Comparison of ENCODE assay signal across 9 cellular contexts in genomic region chr4:86892639-86892965, GRCh38. TPM values are rescaled to one million over a fixed set of nuclear protein-coding genes. Genes with fewer than 3 reads are reported as not detected.
DNase-seq lines count a peak whose midpoint lies in the region; ATAC-seq and TF ChIP-seq lines count a peak whose summit lies in the region.
"Had no signal": no experiment of that assay in that cellular context is flagged by ENCODE, and none has a peak within 500 bp of the region (broad histone marks: within the 10 kb centered on the region; RNA-seq: fewer than 3 reads in every experiment).

No MANE protein-coding gene starts in this region.

- POLR2A ChIA-PET in activated CD4-positive, alpha-beta T cell treated with anti-CD3 and anti-CD28 coated beads, Interleukin-2, amount 10 ng/mL, durations not matched to agents 7 days and 5 days (lab: Charles Lee): no interaction called here

- H3K9me3 ChIP-seq in SJCRH30 (replicated peaks): no peaks in the 10 kb centered on the region
- H3K9me3 ChIP-seq in sigmoid colon: no peaks in the 10 kb centered on the region

- WGBS in sigmoid colon, 2 donors: 12 to 16% methylated on average over 13 of the region's 13 CpGs

- H3K9me3 Mint-ChIP-seq in activated CD4-positive, alpha-beta T cell treated with anti-CD3 and anti-CD28 coated beads, Interleukin-2, amount 10 ng/mL, durations not matched to agents 7 days and 5 days: no peaks in the 10 kb centered on the region
- H3K9me3 Mint-ChIP-seq: activated naive CD4-positive, alpha-beta T cell treated with anti-CD3 and anti-CD28 coated beads, Interleukin-2, amount 50 U/mL, for 72 hours had no signal

- H3K4me1 ChIP-seq in SJCRH30 (no peaks in the 10 kb centered on the region), sigmoid colon (peaks cover 0 to 15% (median 7%) of the 10 kb centered on the region in 4 donors)

- no peak for DNase-seq in activated CD4-positive, alpha-beta T cell treated with anti-CD3 and anti-CD28 coated beads, Interleukin-2, amount 10 ng/mL, durations not matched to agents 7 days and 5 days
- DNase-seq in activated CD4-positive, alpha-beta T cell treated with anti-CD3 and anti-CD28 coated beads for 48 hours: no peak
- DNase-seq in SJCRH30 (no peak), fibroblast of peridontal ligament (ENCODE audit: extremely low read depth) (peak; percentile 26), sigmoid colon (no peak), cerebellar nuclear complex (lab: John Stamatoyannopoulos, UW) (no peak), NCI-H1092 (lab: John Stamatoyannopoulos, UW) (no peak)

- no peak for ATAC-seq in GM21528 (IDR thresholded peaks at IDR 0.05; ENCODE audit: low FRiP score, unreplicated experiment)

- H3K36me3 ChIP-seq in SJCRH30 (no peaks in the 10 kb centered on the region), sigmoid colon (no peaks in the 10 kb centered on the region)

- no peaks in the 10 kb centered on the region for H3K27me3 ChIP-seq in SJCRH30
- H3K27me3 ChIP-seq in sigmoid colon: no peaks in the 10 kb centered on the region

- H3K27ac ChIP-seq in SJCRH30: peak overlapping the region; percentile 74
- H3K27ac ChIP-seq in sigmoid colon: peak overlapping the region in 3 of 4 donors; percentile 16 to 58 (median 50)

- H3K4me3 ChIP-seq in SJCRH30 (peak overlapping the region; percentile 84), sigmoid colon (peak overlapping the region; percentile 54 to 85 (median 76))

- TF ChIP-seq EP300 in sigmoid colon (IDR thresholded peaks at IDR 0.05): no peak

- H3K36me3 Mint-ChIP-seq in activated CD4-positive, alpha-beta T cell treated with anti-CD3 and anti-CD28 coated beads, Interleukin-2, amount 10 ng/mL, durations not matched to agents 7 days and 5 days (ENCODE audit: low read depth): no peaks in the 10 kb centered on the region

- peaks cover 15% of the 10 kb centered on the region for H3K4me1 Mint-ChIP-seq in activated CD4-positive, alpha-beta T cell treated with anti-CD3 and anti-CD28 coated beads, Interleukin-2, amount 10 ng/mL, durations not matched to agents 7 days and 5 days

- peaks cover 22% of the 10 kb centered on the region for H3K27me3 Mint-ChIP-seq in activated CD4-positive, alpha-beta T cell treated with anti-CD3 and anti-CD28 coated beads, Interleukin-2, amount 10 ng/mL, durations not matched to agents 7 days and 5 days

- intact Hi-C loops in sigmoid colon (cut with DNase I): no loop called here

- no peak for TF ChIP-seq CTCF in sigmoid colon (IDR thresholded peaks at IDR 0.05)

- CTCF ChIA-PET in activated CD4-positive, alpha-beta T cell treated with anti-CD3 and anti-CD28 coated beads, Interleukin-2, amount 10 ng/mL, durations not matched to agents 7 days and 5 days (lab: Charles Lee): interaction anchor here (0.8 to 0.9 kb wide), 2 partner anchors 16 to 46 kb away, joined by 3 to 9 read pairs; no protein-coding TSS in a partner anchor

- no peak for TF ChIP-seq POLR2A in sigmoid colon (IDR thresholded peaks at IDR 0.05)

- H3K27ac Mint-ChIP-seq in activated CD4-positive, alpha-beta T cell treated with anti-CD3 and anti-CD28 coated beads, Interleukin-2, amount 10 ng/mL, durations not matched to agents 7 days and 5 days: no peak overlapping the region

- peak overlapping the region; percentile 70 for H3K4me3 Mint-ChIP-seq in activated CD4-positive, alpha-beta T cell treated with anti-CD3 and anti-CD28 coated beads, Interleukin-2, amount 10 ng/mL, durations not matched to agents 7 days and 5 days

RNA-seq across cellular contexts. Expression of gene C4orf36, which starts 0.4 kb away (rescaled TPM):
- not detected for total RNA-seq in activated CD4-positive, alpha-beta T cell treated with anti-CD3 and anti-CD28 coated beads, Interleukin-2, amount 10 ng/mL, durations not matched to agents 7 days and 5 days
- 0.75 TPM in 1 of 2 replicates, not detected in the other for total RNA-seq in SJCRH30 (2014; rRNA removed; shearing (Covaris generic))
- under 1 TPM in 1 of 4 donors, not detected in 3; 0.99 TPM for total RNA-seq in sigmoid colon
- 1 to 10 TPM in 1 of 3 donors, under 1 TPM in 1, not detected in 1; 0.35 to 2.1 TPM for polyA plus RNA-seq in sigmoid colon
- total RNA-seq: activated naive CD4-positive, alpha-beta T cell treated with anti-CD3 and anti-CD28 coated beads, Interleukin-2, amount 50 U/mL, for 72 hours had no signal

RNA-seq across cellular contexts. Expression of gene AFF1, which starts 42.2 kb away (rescaled TPM):
- total RNA-seq in activated CD4-positive, alpha-beta T cell treated with anti-CD3 and anti-CD28 coated beads, Interleukin-2, amount 10 ng/mL, durations not matched to agents 7 days and 5 days: 10 to 100 TPM; 71.4 to 74.5 TPM
- 15.3 and 16.1 TPM in 2 replicates for total RNA-seq in SJCRH30 (2014; rRNA removed; shearing (Covaris generic))
- 100 to 1,000 TPM in 1 of 4 donors, 10 to 100 TPM in 3; 61.7 to 100 (median 85.4) TPM for total RNA-seq in sigmoid colon
- 10 to 100 TPM in 2 of 3 donors, 1 to 10 TPM in 1; 7.2 to 16.6 (median 10.9) TPM for polyA plus RNA-seq in sigmoid colon

RNA-seq across cellular contexts. Expression of gene SLC10A6, which starts 43.4 kb away (rescaled TPM):
- total RNA-seq in activated CD4-positive, alpha-beta T cell treated with anti-CD3 and anti-CD28 coated beads, Interleukin-2, amount 10 ng/mL, durations not matched to agents 7 days and 5 days: not detected
- not detected in 2 replicates for total RNA-seq in SJCRH30 (2014; rRNA removed; shearing (Covaris generic))
- 1 to 10 TPM in 3 of 4 donors, not detected in 1; 1.1 to 2.8 (median 2.1) TPM for total RNA-seq in sigmoid colon
- polyA plus RNA-seq in sigmoid colon: under 1 TPM in 1 of 3 donors, not detected in 2; 0.20 TPM
- total RNA-seq: activated naive CD4-positive, alpha-beta T cell treated with anti-CD3 and anti-CD28 coated beads, Interleukin-2, amount 50 U/mL, for 72 hours had no signal
